8 cellular contexts compared by ENCODE assay signal in the genomic region with DNA sequence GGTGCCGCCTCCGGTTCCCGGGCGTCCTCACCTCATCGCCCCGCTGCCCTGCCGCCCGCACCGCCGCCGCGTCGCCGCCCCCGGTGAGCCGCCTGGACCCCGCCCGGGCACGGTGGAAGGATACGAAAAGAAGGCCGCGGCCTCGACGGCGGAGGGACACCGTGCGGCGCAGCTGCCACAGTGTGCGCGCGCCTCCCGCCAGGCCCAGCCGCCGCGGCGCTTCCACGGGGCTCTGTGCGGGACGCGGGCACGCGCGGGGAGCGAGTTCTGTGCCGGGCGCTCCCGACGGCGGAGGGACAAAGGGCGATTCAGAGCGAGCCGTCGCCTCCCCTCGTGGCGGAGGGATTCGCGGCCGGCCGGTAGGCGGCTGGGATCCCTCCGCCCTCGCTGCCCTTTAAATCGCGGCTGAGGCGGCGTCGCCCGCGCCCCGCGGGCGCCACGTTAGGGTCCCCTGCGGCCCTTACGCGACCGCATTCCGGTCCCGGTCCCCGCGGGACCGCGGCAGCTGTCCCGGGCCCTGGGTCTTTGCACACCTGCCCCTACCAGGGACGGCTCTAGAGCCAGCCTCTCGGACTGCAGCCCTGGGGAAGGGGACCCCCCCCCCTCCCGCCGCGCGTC. TPM values are rescaled to one million over a fixed set of nuclear protein-coding genes. Genes with fewer than 3 reads are reported as not detected.
DNase-seq lines count a peak whose midpoint lies in the region; ATAC-seq and TF ChIP-seq lines count a peak whose summit lies in the region.

No MANE protein-coding gene starts in this region.

- peaks cover 2% of the 10 kb centered on the region for H3K36me3 Mint-ChIP-seq in activated CD4-positive, alpha-beta memory T cell treated with anti-CD3 and anti-CD28 coated beads for 36 hours

- CTCF ChIA-PET in activated CD4-positive, alpha-beta memory T cell treated with anti-CD3 and anti-CD28 coated beads for 36 hours (lab: Charles Lee) = no interaction called here

- DNase-seq in ACHN (peak; percentile 91), NCI-H526 treated with DMSO at 0.1 percent for 48 hours (lab: John Stamatoyannopoulos, UW) (peak; percentile 88), dorsolateral prefrontal cortex (peak; percentile 59 to 90 (median 80)), lower leg skin (ENCODE audit: low spot score in 2 of 2) (peak; percentile 78 to 96)
- DNase-seq in activated CD4-positive, alpha-beta memory T cell treated with anti-CD3 and anti-CD28 coated beads for 36 hours = peak; percentile 81
- DNase-seq in stimulated activated CD4-positive, alpha-beta T cell treated with anti-CD3 and anti-CD28 coated beads, Interleukin-4, amount 100 ng/mL, for 1 hour = peak; percentile 83

- H3K27ac Mint-ChIP-seq in activated CD4-positive, alpha-beta memory T cell treated with anti-CD3 and anti-CD28 coated beads for 36 hours = peak overlapping the region; percentile 82

- H3K27me3 Mint-ChIP-seq in activated CD4-positive, alpha-beta memory T cell treated with anti-CD3 and anti-CD28 coated beads for 36 hours = peaks cover 6% of the 10 kb centered on the region

- H3K9me3 Mint-ChIP-seq in activated CD4-positive, alpha-beta memory T cell treated with anti-CD3 and anti-CD28 coated beads for 36 hours = no peaks in the 10 kb centered on the region

- no peaks in the 10 kb centered on the region for H3K27me3 ChIP-seq in dorsolateral prefrontal cortex

- peak; percentile 47 for ATAC-seq in HG03354 (IDR thresholded peaks at IDR 0.05; ENCODE audit: poor library complexity, severe bottlenecking, unreplicated experiment)

- H3K4me3 Mint-ChIP-seq in activated CD4-positive, alpha-beta memory T cell treated with anti-CD3 and anti-CD28 coated beads for 36 hours = peak overlapping the region; percentile 69

- TF ChIP-seq POLR2A in GM18526 (IDR thresholded peaks at IDR 0.05; ENCODE audit: extremely low read depth, insufficient read length) (peak; percentile 96), lower leg skin (IDR thresholded peaks at IDR 0.05) (peak in 1 of 2 donors; percentile 85)

- peak overlapping the region; percentile 59 to 95 (median 86) for H3K4me3 ChIP-seq in dorsolateral prefrontal cortex
- H3K4me3 ChIP-seq in lower leg skin (ENCODE audit: low read depth, poor library complexity, severe bottlenecking) = peak overlapping the region; percentile 73

- intact Hi-C loops in activated CD4-positive, alpha-beta memory T cell treated with anti-CD3 and anti-CD28 coated beads for 36 hours (cut with micrococcal nuclease) = loop anchor here (5.0 to 10.0 kb wide), 2 partner anchors 61 to 84 kb away; partner anchors contain the start of gene C11orf24
- intact Hi-C loops in dorsolateral prefrontal cortex (cut with DNase I) (loop anchor here (1.0 to 5.0 kb wide), 7 partner anchors 59 to 244 kb away; partner anchors contain the start of gene CHKA (in 2 of the 2)), lower leg skin (cut with DNase I; ENCODE audit: low total_unique reads) (no loop called here)

- H3K27ac ChIP-seq in dorsolateral prefrontal cortex = peak overlapping the region; percentile 89 to 100 (median 98)

- WGBS in lower leg skin, 2 donors = 0% methylated on average over 17 to 46 of the region's 90 CpGs

- H3K4me1 Mint-ChIP-seq in activated CD4-positive, alpha-beta memory T cell treated with anti-CD3 and anti-CD28 coated beads for 36 hours (ENCODE audit: low read depth) = peaks cover 44% of the 10 kb centered on the region

- TF ChIP-seq CTCF in dorsolateral prefrontal cortex (IDR thresholded peaks at IDR 0.05 in 54 of 56, conservative IDR thresholded peaks at IDR 0.05 in 2 of 56; ENCODE audit: low read depth in 1 of 56, partially characterized antibody in 56 of 56) = peak in 27 of 56 donors; percentile 7 to 57 (median 27)
- TF ChIP-seq CTCF in lower leg skin (IDR thresholded peaks at IDR 0.05) = no peak

- in situ Hi-C loops in ACHN (cut with HindIII; ENCODE audit: low pct_ligation_motif_present, low pct_unique_long_range_greater_than_20kb, low sequenced_read_pairs) = no loop called here

- POLR2A ChIA-PET in activated CD4-positive, alpha-beta memory T cell treated with anti-CD3 and anti-CD28 coated beads for 36 hours (lab: Charles Lee) = no interaction called here

RNA-seq across cellular contexts. Expression of gene KMT5B, which starts 0.6 kb away (rescaled TPM):
- 10 to 100 TPM; 18.5 to 21.2 TPM for total RNA-seq in activated CD4-positive, alpha-beta memory T cell treated with anti-CD3 and anti-CD28 coated beads for 36 hours
- total RNA-seq in dorsolateral prefrontal cortex = 10 to 100 TPM; 44.6 to 73.3 (median 57.5) TPM
- total RNA-seq in lower leg skin = 10 to 100 TPM; 26.3 to 34.9 (median 34.0) TPM

RNA-seq across cellular contexts. Expression of gene C11orf24, which starts 58.1 kb away (rescaled TPM):
- 10 to 100 TPM; 28.0 to 28.9 TPM for total RNA-seq in activated CD4-positive, alpha-beta memory T cell treated with anti-CD3 and anti-CD28 coated beads for 36 hours
- total RNA-seq in dorsolateral prefrontal cortex (10 to 100 TPM; 12.6 to 56.0 (median 23.3) TPM), lower leg skin (10 to 100 TPM; 12.5 to 37.8 (median 16.2) TPM)

Comparison
In these comparisons a context has a peak if more than half of its experiments do, and no peak if none do; other contexts are left out.
1. Peak in every context shown above with its lines: DNase-seq, ATAC-seq, H3K4me3 ChIP-seq and H3K27ac ChIP-seq.